8 cellular contexts compared by ENCODE assay signal in genomic region chr5:102865510-102866314, GRCh38.
DNase-seq lines count a peak whose midpoint lies in the region; ATAC-seq and TF ChIP-seq lines count a peak whose summit lies in the region.

No MANE protein-coding gene starts in this region.

- H3K27ac ChIP-seq in mesenchymal stem cell (ENCODE audit: low read length, poor library complexity, severe bottlenecking) = peak overlapping the region; percentile 92

- H3K4me3 Mint-ChIP-seq in activated CD8-positive, alpha-beta T cell treated with anti-CD3 and anti-CD28 coated beads for 36 hours = peak overlapping the region; percentile 60
- peak overlapping the region; percentile 92 for H3K4me3 Mint-ChIP-seq in endothelial cell (ENCODE audit: unreplicated experiment)

- H3K4me3 ChIP-seq in mesenchymal stem cell (ENCODE audit: insufficient read depth in 1 of 2, low read depth in 1 of 2, low read length in 2 of 2) = peak overlapping the region; percentile 76 to 90

- peak overlapping the region; percentile 90 for H4K91ac ChIP-seq in mesenchymal stem cell (ENCODE audit: low read length)

- peaks cover 16% of the 10 kb centered on the region for H3K79me1 ChIP-seq in mesenchymal stem cell (replicated peaks; ENCODE audit: low read length, poor library complexity, severe bottlenecking)

- TF ChIP-seq CTCF in activated CD8-positive, alpha-beta T cell treated with anti-CD3 and anti-CD28 coated beads for 36 hours (IDR thresholded peaks at IDR 0.05) = no peak
- no peak for TF ChIP-seq CTCF in endothelial cell (IDR thresholded peaks at IDR 0.05; ENCODE audit: unreplicated experiment)

- H3K23ac ChIP-seq in mesenchymal stem cell (ENCODE audit: low read length in 2 of 2) = peak overlapping the region; percentile 31 to 98

- H3K27ac Mint-ChIP-seq in activated CD8-positive, alpha-beta T cell treated with anti-CD3 and anti-CD28 coated beads for 36 hours = peak overlapping the region; percentile 53
- H3K27ac Mint-ChIP-seq in endothelial cell (ENCODE audit: unreplicated experiment) = peak overlapping the region; percentile 100

- peak overlapping the region; percentile 85 to 98 for H3K4ac ChIP-seq in mesenchymal stem cell (ENCODE audit: low read depth in 1 of 2, low read length in 2 of 2)

- H3K9me3 ChIP-seq in mesenchymal stem cell (ENCODE audit: control insufficient read depth, low read length) = no peaks in the 10 kb centered on the region

- H2BK12ac ChIP-seq in mesenchymal stem cell (ENCODE audit: low read length in 2 of 2) = peak overlapping the region; percentile 66 to 72

- peaks cover 18% of the 10 kb centered on the region for H3K27me3 Mint-ChIP-seq in activated CD8-positive, alpha-beta T cell treated with anti-CD3 and anti-CD28 coated beads for 36 hours
- no peaks in the 10 kb centered on the region for H3K27me3 Mint-ChIP-seq in endothelial cell (ENCODE audit: unreplicated experiment)

- under 1% methylated on average over 54 of the region's 57 CpGs for WGBS in mesenchymal stem cell

- peak overlapping the region; percentile 92 for H4K8ac ChIP-seq in mesenchymal stem cell (ENCODE audit: low read length)

- H2BK120ac ChIP-seq in mesenchymal stem cell (ENCODE audit: low read depth, low read length) = peak overlapping the region; percentile 79

- peak overlapping the region; percentile 96 for H2BK15ac ChIP-seq in mesenchymal stem cell (ENCODE audit: low read depth, poor library complexity, severe bottlenecking)

- H3K27me3 ChIP-seq in mesenchymal stem cell (ENCODE audit: control insufficient read depth in 1 of 2, insufficient read depth in 1 of 2, low read length in 2 of 2) = no peaks in the 10 kb centered on the region

- intact Hi-C loops in activated CD8-positive, alpha-beta T cell treated with anti-CD3 and anti-CD28 coated beads for 36 hours (cut with micrococcal nuclease) = no loop called here

- H3K36me3 Mint-ChIP-seq in activated CD8-positive, alpha-beta T cell treated with anti-CD3 and anti-CD28 coated beads for 36 hours (ENCODE audit: low read depth) = peaks cover 24% of the 10 kb centered on the region
- peaks cover 7% of the 10 kb centered on the region for H3K36me3 Mint-ChIP-seq in endothelial cell (ENCODE audit: low read depth, unreplicated experiment)

- H2BK5ac ChIP-seq in mesenchymal stem cell (ENCODE audit: low read depth, low read length, poor library complexity, severe bottlenecking) = peak overlapping the region; percentile 90

- H3K9ac ChIP-seq in mesenchymal stem cell (ENCODE audit: low read length) = peak overlapping the region; percentile 96

- H3K4me1 ChIP-seq in mesenchymal stem cell (ENCODE audit: control insufficient read depth, insufficient read depth, low read depth, low read length) = no peaks in the 10 kb centered on the region

- peak overlapping the region; percentile 93 to 96 for H3K18ac ChIP-seq in mesenchymal stem cell (ENCODE audit: low read depth in 1 of 2, low read length in 2 of 2)

- H3K14ac ChIP-seq in mesenchymal stem cell (ENCODE audit: low read length in 2 of 2) = peak overlapping the region; percentile 57 to 83

- H3K4me2 ChIP-seq in mesenchymal stem cell (ENCODE audit: low read length, poor library complexity, severe bottlenecking) = peak overlapping the region; percentile 86

- H3K36me3 ChIP-seq in mesenchymal stem cell (ENCODE audit: control insufficient read depth in 1 of 2, insufficient read depth in 2 of 2, low read depth in 1 of 2, low read length in 2 of 2) = peaks cover 3 to 24% of the 10 kb centered on the region in 2 experiments

- H2AK5ac ChIP-seq in mesenchymal stem cell (ENCODE audit: low read length, severe bottlenecking) = no peak overlapping the region

- peak; percentile 31 to 82 (median 71) for DNase-seq in NCI-H1417 (lab: John Stamatoyannopoulos, UW)
- no peak for DNase-seq in NCI-H1417 treated with DMSO at 0.1 percent for 48 hours (lab: John Stamatoyannopoulos, UW)
- DNase-seq in NCI-H146 (lab: John Stamatoyannopoulos, UW) = peak; percentile 55
- peak; percentile 69 for DNase-seq in activated CD8-positive, alpha-beta T cell treated with anti-CD3 and anti-CD28 coated beads for 36 hours
- peak; percentile 54 for DNase-seq in endothelial cell (ENCODE audit: low spot score)
- peak; percentile 89 for DNase-seq in mesenchymal stem cell
- peak; percentile 7 for DNase-seq in stimulated activated CD8-positive, alpha-beta memory T cell treated with anti-CD3 and anti-CD28 coated beads, Interleukin-12 subunit alpha, Interleukin-12 subunit beta, amount 100 ng/mL, for 24 hours (ENCODE audit: extremely low read depth)

- H2AFZ ChIP-seq in mesenchymal stem cell (ENCODE audit: low read depth, low read length) = peak overlapping the region; percentile 78

- peaks cover 13% of the 10 kb centered on the region for H3K4me1 Mint-ChIP-seq in activated CD8-positive, alpha-beta T cell treated with anti-CD3 and anti-CD28 coated beads for 36 hours (ENCODE audit: low read depth)
- peaks cover 28% of the 10 kb centered on the region for H3K4me1 Mint-ChIP-seq in endothelial cell (ENCODE audit: unreplicated experiment)

- CTCF ChIA-PET in activated CD8-positive, alpha-beta T cell treated with anti-CD3 and anti-CD28 coated beads for 36 hours (lab: Charles Lee) = no interaction called here

- POLR2A ChIA-PET in activated CD8-positive, alpha-beta T cell treated with anti-CD3 and anti-CD28 coated beads for 36 hours (lab: Charles Lee) = interaction anchor here (0.6 to 1.1 kb wide), 2 partner anchors 254 kb away, joined by 3 read pairs; partner anchors contain the start of genes GIN1 and PPIP5K2

- ATAC-seq in HG02588 (IDR thresholded peaks at IDR 0.05; ENCODE audit: unreplicated experiment) = peak; percentile 84
- ATAC-seq in activated CD8-positive, alpha-beta T cell treated with anti-CD3 and anti-CD28 coated beads for 36 hours = peak; percentile 96

- no peaks in the 10 kb centered on the region for H3K9me3 Mint-ChIP-seq in activated CD8-positive, alpha-beta T cell treated with anti-CD3 and anti-CD28 coated beads for 36 hours
- H3K9me3 Mint-ChIP-seq in endothelial cell (ENCODE audit: unreplicated experiment) = no peaks in the 10 kb centered on the region
